ENCODE assay signal across 8 cellular contexts in genomic region chr4:2755821-2756690, GRCh38. TPM values are rescaled to one million over a fixed set of nuclear protein-coding genes. Genes with fewer than 3 reads are reported as not detected.
DNase-seq lines count a peak whose midpoint lies in the region; TF ChIP-seq lines count a peak whose summit lies in the region.

TNIP2 (minus strand) TSS chr4:2756336; CDS start chr4:2756289, 47 bp downstream.

- H4K20me1 ChIP-seq in GM23248 (ENCODE audit: insufficient read depth) = no peaks in the 10 kb centered on the region

- peaks cover 48% of the 10 kb centered on the region for H3K79me2 ChIP-seq in GM23248 (ENCODE audit: insufficient read depth)

- H3K4me3 ChIP-seq in GM23248 (peak within 1 kb of the TSS; percentile 75), MG63 (peak within 1 kb of the TSS; percentile 68), right atrium auricular region (peak within 1 kb of the TSS; percentile 64 to 86), vagina (peak within 1 kb of the TSS; percentile 67 to 89)

- TF ChIP-seq CTCF in right atrium auricular region (IDR thresholded peaks at IDR 0.05) (peak in 1 of 2 donors; percentile 57), vagina (IDR thresholded peaks at IDR 0.05) (peak in 2 of 3 experiments; percentile 13 to 23)

- peak within 1 kb of the TSS; percentile 80 for H3K9ac ChIP-seq in GM23248

- H3K4me2 ChIP-seq in GM23248 (ENCODE audit: unreplicated experiment) = peak within 1 kb of the TSS; percentile 72

- H3K36me3 Mint-ChIP-seq in T-helper 1 cell treated with Interleukin-12 subunit alpha and Interleukin-12 subunit beta and Interleukin-4 antibody, amounts not matched to agents 30 μg/mL and 1 μg/mL, for 36 hours (ENCODE audit: low read depth) = peaks cover 13% of the 10 kb centered on the region

- H3K9me3 ChIP-seq in GM23248 (ENCODE audit: low read depth) = no peaks in the 10 kb centered on the region
- no peaks in the 10 kb centered on the region for H3K9me3 ChIP-seq in MG63
- H3K9me3 ChIP-seq in right atrium auricular region = no peaks in the 10 kb centered on the region
- H3K9me3 ChIP-seq in vagina = no peaks in the 10 kb centered on the region

- intact Hi-C loops in vagina (cut with DNase I) = loop anchor here (10.0 kb wide), 1 partner anchor 179 kb away; no protein-coding TSS in a partner anchor

- H3K27me3 Mint-ChIP-seq in T-helper 1 cell treated with Interleukin-12 subunit alpha and Interleukin-12 subunit beta and Interleukin-4 antibody, amounts not matched to agents 30 μg/mL and 1 μg/mL, for 36 hours (ENCODE audit: low read depth) = no peaks in the 10 kb centered on the region

- H3K27ac ChIP-seq in GM23248 (peak within 1 kb of the TSS; percentile 13; the same call in 1 of the 2 replicates), right atrium auricular region (peak within 1 kb of the TSS; percentile 79 to 83), vagina (peak within 1 kb of the TSS; percentile 63)

- peak; percentile 25 for DNase-seq in G401 (ENCODE audit: low spot score)
- peak; percentile 93 for DNase-seq in GM23248
- peak; percentile 80 for DNase-seq in MG63
- peak in 53 of 56 donors; percentile 14 to 84 (median 63) for DNase-seq in amygdala (lab: John Stamatoyannopoulos, UW)
- peak; percentile 91 for DNase-seq in right atrium auricular region (ENCODE audit: low spot score)
- DNase-seq in putamen (ENCODE audit: low spot score) = peak; percentile 69
- peak in 1 of 2 donors; percentile 91 for DNase-seq in vagina (ENCODE audit: extremely low spot score in 2 of 2)

- H3K9me2 ChIP-seq in GM23248 (ENCODE audit: insufficient read depth) = no peaks in the 10 kb centered on the region

- H3K36me3 ChIP-seq in GM23248 (ENCODE audit: low read depth) (no peaks in the 10 kb centered on the region), MG63 (no peaks in the 10 kb centered on the region), right atrium auricular region (no peaks in the 10 kb centered on the region), vagina (no peaks in the 10 kb centered on the region)

- no peaks in the 10 kb centered on the region for H3K9me3 Mint-ChIP-seq in T-helper 1 cell treated with Interleukin-12 subunit alpha and Interleukin-12 subunit beta and Interleukin-4 antibody, amounts not matched to agents 30 μg/mL and 1 μg/mL, for 36 hours

- no peaks in the 10 kb centered on the region for H3F3A ChIP-seq in GM23248 (ENCODE audit: insufficient read depth)

- peak within 1 kb of the TSS; percentile 75 for H3K27ac Mint-ChIP-seq in T-helper 1 cell treated with Interleukin-12 subunit alpha and Interleukin-12 subunit beta and Interleukin-4 antibody, amounts not matched to agents 30 μg/mL and 1 μg/mL, for 36 hours

- H2AFZ ChIP-seq in GM23248 = peak within 1 kb of the TSS; percentile 75

- no peaks in the 10 kb centered on the region; the same call in 1 of the 2 replicates for H3K4me1 ChIP-seq in GM23248 (ENCODE audit: insufficient read depth)
- peaks cover 0 to 28% of the 10 kb centered on the region in 2 donors for H3K4me1 ChIP-seq in right atrium auricular region
- peaks cover 38% of the 10 kb centered on the region for H3K4me1 ChIP-seq in vagina

- peak in 1 of 2 donors; percentile 59 for TF ChIP-seq POLR2A in vagina (IDR thresholded peaks at IDR 0.05)

- 1 to 2% methylated on average over 43 to 55 of the region's 96 CpGs for WGBS in GM23248 (ENCODE audit: low coverage in 1 of 2, low lambda C conversion rate in 2 of 2, missing lambda C conversion rate in 2 of 2), 2 experiments

- H3K4me3 Mint-ChIP-seq in T-helper 1 cell treated with Interleukin-12 subunit alpha and Interleukin-12 subunit beta and Interleukin-4 antibody, amounts not matched to agents 30 μg/mL and 1 μg/mL, for 36 hours = peak within 1 kb of the TSS; percentile 93

- peaks cover 20% of the 10 kb centered on the region for H3K4me1 Mint-ChIP-seq in T-helper 1 cell treated with Interleukin-12 subunit alpha and Interleukin-12 subunit beta and Interleukin-4 antibody, amounts not matched to agents 30 μg/mL and 1 μg/mL, for 36 hours (ENCODE audit: low read depth)

- H3K27me3 ChIP-seq in GM23248 (replicated peaks; ENCODE audit: insufficient read depth) (no peaks in the 10 kb centered on the region), MG63 (no peaks in the 10 kb centered on the region), right atrium auricular region (no peaks in the 10 kb centered on the region), vagina (no peaks in the 10 kb centered on the region)

- in situ Hi-C loops in G401 (cut with HindIII; ENCODE audit: low sequenced_read_pairs) (no loop called here), GM23248 (cut with MboI) (no loop called here)

RNA-seq across cellular contexts. Expression of gene TNIP2, which starts in this region (rescaled TPM):
- 42.9 and 57.7 TPM in 2 replicates for total RNA-seq in G401 (2014; rRNA removed; shearing (Covaris generic))
- 55.2 and 64.6 TPM in 2 replicates for total RNA-seq in GM23248 (2014; rRNA removed; shearing (Covaris generic))
- polyA plus RNA-seq in GM23248 (2016; fragmentation: Nextera tagmentation; extraction: Ambion mirVana) = 40.6 and 41.0 TPM in 2 replicates
- total RNA-seq in MG63 (2014; rRNA removed; shearing (Covaris generic); ENCODE audit: low replicate concordance) = 32.5 and 78.0 TPM in 2 replicates
- total RNA-seq in right atrium auricular region (10 to 100 TPM; 28.0 to 45.8 TPM), vagina (57.0 TPM)

Comparison
In these comparisons a context has a peak if more than half of its experiments do, and no peak if none do; other contexts are left out.
1. H3K27ac ChIP-seq: peak in every context shown above with its lines; median percentile 81 in right atrium auricular region; 63 in vagina; 13 in GM23248.